In genomic region chr10:1410032-1410431, GRCh38 we compare ENCODE assay signal across 20 cellular contexts.
"Had no signal": no experiment of that assay in that cellular context is flagged by ENCODE, and none has a peak within 500 bp of the region (broad histone marks: within the 10 kb centered on the region; RNA-seq: fewer than 3 reads in every experiment).

No MANE protein-coding gene starts in this region.

- H3K4me1 ChIP-seq: lower lobe of right lung, psoas muscle, sigmoid colon, testis, tibial artery had no signal

- H3K4me3 ChIP-seq: lower lobe of right lung, mucosa of descending colon, psoas muscle, sigmoid colon, testis, tibial artery had no signal

- H3K27me3 ChIP-seq: testis had no signal

- H3K36me3 ChIP-seq: lower lobe of right lung, sigmoid colon, tibial artery had no signal

- ATAC-seq: effector memory CD8-positive, alpha-beta T cell; left ventricle myocardium superior; lower lobe of right lung; mucosa of descending colon; psoas muscle; right cardiac atrium; stimulated activated memory B cell treated with anti-CD40 and anti-IgM and Interleukin-4, amounts not matched to agents 10 μg/mL and 1 μg/mL and 100 μg/mL, for 72 hours; stimulated activated naive CD8-positive, alpha-beta T cell treated with anti-CD3 and anti-CD28 coated beads, Interleukin-15, Interleukin-2, amounts not matched to agents 100 U/mL and 50 U/mL, for 24 hours had no signal

- H3K9me3 ChIP-seq: lower lobe of right lung, mucosa of descending colon, psoas muscle, sigmoid colon, testis, tibial artery had no signal

- DNase-seq: cerebellar nuclear complex; dermis blood vessel endothelial cell; effector memory CD8-positive, alpha-beta T cell; erythroblast; hypothalamus; immature natural killer cell; left ventricle myocardium superior; lower lobe of right lung; mucosa of descending colon; naive B cell; nucleus accumbens; psoas muscle; right cardiac atrium; sigmoid colon; stimulated activated CD4-positive, alpha-beta T cell treated with anti-CD3 and anti-CD28 coated beads, Interleukin-4, amount 100 ng/mL, for 4 hours; stimulated activated naive CD8-positive, alpha-beta T cell treated with anti-CD3 and anti-CD28 coated beads, Interleukin-15, Interleukin-2, amounts not matched to agents 100 U/mL and 50 U/mL, for 24 hours; substantia nigra; testis had no signal

- H3K27ac ChIP-seq: lower lobe of right lung, psoas muscle, sigmoid colon, testis, tibial artery had no signal
